ENCODE assay signal across 27 cellular contexts in genomic region chr1:44679468-44679867, GRCh38. TPM values are rescaled to one million over a fixed set of nuclear protein-coding genes. Genes with fewer than 3 reads are reported as not detected.
"Had no signal": no experiment of that assay in that cellular context is flagged by ENCODE, and none has a peak within 500 bp of the region (broad histone marks: within the 10 kb centered on the region; RNA-seq: fewer than 3 reads in every experiment).

No MANE protein-coding gene starts in this region.

- ATAC-seq: Panc1, PC-3 had no signal

- H3K9me3 ChIP-seq: MG63, SK-N-SH had no signal

- H3K27me3 ChIP-seq: MG63 had no signal

- H3K9ac ChIP-seq: SK-N-SH had no signal

- H3K27ac ChIP-seq: RWPE1 had no signal

- DNase-seq: IMR-90, Karpas-422, KG1, MG63, NCI-H1092, NCI-H1105 treated with DMSO at 0.1 percent for 48 hours, NCI-H1417 treated with DMSO at 0.1 percent for 48 hours, NCI-H146, NCI-H1694 treated with DMSO at 0.1 percent for 48 hours, NCI-H1930, NCI-H2081, NCI-H2171, NCI-H226, NCI-H446, NCI-H510A, NCI-H524 treated with DMSO at 0.1 percent for 48 hours, NCI-H69, NCI-H774, PC-3, SHP77, SK-N-SH, SW 1271 had no signal

- H3K4me3 ChIP-seq: MG63 had no signal

- H3K36me3 ChIP-seq: MG63 had no signal

RNA-seq across cellular contexts. Expression of gene RNU5D-1, which starts 51.5 kb away (rescaled TPM):
- total RNA-seq: HT-29, IMR-90, OCI-LY7, PC-3, SK-MEL-5 had no signal
- polyA plus RNA-seq: IMR-90, SK-N-SH had no signal
